Comparison of ENCODE assay signal across 8 cellular contexts in the genomic region with DNA sequence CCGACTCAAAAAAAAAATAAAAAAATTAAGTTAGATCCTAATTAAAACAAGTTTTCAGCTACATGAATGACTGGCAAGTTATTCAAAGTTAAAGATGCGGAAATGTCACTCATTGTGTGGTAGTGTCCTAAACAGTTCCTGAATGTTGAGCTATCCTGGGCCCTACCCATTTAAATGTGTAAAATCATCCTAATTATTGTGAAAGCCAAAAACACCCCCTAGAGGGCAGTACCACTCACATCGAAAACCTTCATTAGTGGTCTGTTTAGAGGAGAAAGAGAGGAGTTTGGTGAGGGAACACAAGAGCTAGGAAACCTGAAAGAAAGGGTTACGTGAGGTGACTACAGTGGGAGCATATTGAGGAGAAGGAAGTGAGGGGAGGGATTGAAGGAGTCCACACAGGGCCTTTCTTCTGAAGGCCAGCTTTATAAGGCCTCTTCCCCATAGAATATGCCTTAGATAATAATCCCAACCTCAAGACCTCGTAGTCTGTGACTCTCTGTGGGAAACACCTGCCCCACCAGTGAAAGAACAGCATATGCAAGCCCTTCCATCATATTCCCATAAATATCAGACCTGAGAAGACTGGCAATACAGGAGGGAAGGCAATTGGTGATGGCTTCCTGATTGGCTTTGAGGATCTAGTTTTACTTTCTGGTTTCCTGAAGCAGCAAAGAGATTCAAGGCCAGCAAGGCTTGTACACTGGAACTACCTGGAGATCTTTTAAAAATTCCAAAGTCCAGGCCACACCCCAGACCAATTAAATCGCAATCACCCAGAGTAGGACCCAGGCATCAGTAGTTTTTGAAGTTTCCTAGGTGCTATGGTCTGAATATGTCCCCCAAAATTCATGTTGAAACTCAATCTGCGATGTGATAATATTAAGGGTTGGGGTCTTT. TPM values are rescaled to one million over a fixed set of nuclear protein-coding genes. Genes with fewer than 3 reads are reported as not detected.
A peak's percentile ranks its signal among the peaks of the same experiment; 100 is the strongest.
DNase-seq lines count a peak whose midpoint lies in the region; ATAC-seq and TF ChIP-seq lines count a peak whose summit lies in the region.

No MANE protein-coding gene starts in this region.

- no peaks in the 10 kb centered on the region for H3K27me3 Mint-ChIP-seq in activated CD8-positive, alpha-beta memory T cell treated with anti-CD3 and anti-CD28 coated beads, Interleukin-2, amount 10 ng/mL, durations not matched to agents 7 days and 5 days

- H3K27me3 ChIP-seq in esophagus squamous epithelium (no peaks in the 10 kb centered on the region), osteoblast (ENCODE audit: insufficient read depth, low read length) (no peaks in the 10 kb centered on the region)

- peaks cover 30% of the 10 kb centered on the region for H3K4me1 Mint-ChIP-seq in activated CD8-positive, alpha-beta memory T cell treated with anti-CD3 and anti-CD28 coated beads, Interleukin-2, amount 10 ng/mL, durations not matched to agents 7 days and 5 days

- intact Hi-C loops in esophagus squamous epithelium (cut with DNase I): loop anchor here (10.0 kb wide), 1 partner anchor 71 kb away; a partner anchor contains a TSS

- no peaks in the 10 kb centered on the region for H3K9me3 ChIP-seq in esophagus squamous epithelium
- H3K9me3 ChIP-seq in osteoblast (ENCODE audit: low read depth, low read length): no peaks in the 10 kb centered on the region

- H3K36me3 ChIP-seq in esophagus squamous epithelium (no peaks in the 10 kb centered on the region), osteoblast (ENCODE audit: insufficient read depth, low read length) (no peaks in the 10 kb centered on the region)

- 68 to 70% methylated on average over 7 of the region's 7 CpGs for WGBS in esophagus squamous epithelium, 2 donors

- H4K20me1 ChIP-seq in osteoblast (ENCODE audit: insufficient read depth, low read length): no peaks in the 10 kb centered on the region

- TF ChIP-seq CTCF in HFF-Myc (IDR thresholded peaks at IDR 0.05; ENCODE audit: low read depth, low read length, missing control alignments): peak; percentile 58
- peak; percentile 71 for TF ChIP-seq CTCF in VCaP (conservative IDR thresholded peaks at IDR 0.05)
- peak in 5 of 6 experiments; percentile 45 to 57 (median 47) for TF ChIP-seq CTCF in esophagus squamous epithelium (IDR thresholded peaks at IDR 0.05)
- peak; percentile 68 for TF ChIP-seq CTCF in osteoblast (IDR thresholded peaks at IDR 0.05; ENCODE audit: extremely low read depth, low read depth, low read length)

- peaks cover 16% of the 10 kb centered on the region for H3K79me2 ChIP-seq in osteoblast (ENCODE audit: insufficient read depth, low read length)

- no peak overlapping the region for H3K4me3 Mint-ChIP-seq in activated CD8-positive, alpha-beta memory T cell treated with anti-CD3 and anti-CD28 coated beads, Interleukin-2, amount 10 ng/mL, durations not matched to agents 7 days and 5 days

- peak; percentile 60 for DNase-seq in activated CD8-positive, alpha-beta memory T cell treated with anti-CD3 and anti-CD28 coated beads, Interleukin-2, amount 10 ng/mL, durations not matched to agents 7 days and 5 days
- no peak for DNase-seq in activated CD8-positive, alpha-beta memory T cell treated with anti-CD3 and anti-CD28 coated beads for 24 hours
- DNase-seq in HFF-Myc (ENCODE audit: extremely low read depth, low read depth) (peak; percentile 38), NCI-H2107 treated with DMSO at 0.1 percent for 48 hours (lab: John Stamatoyannopoulos, UW; ENCODE audit: unreplicated experiment) (peak; percentile 91), esophagus squamous epithelium (lab: John Stamatoyannopoulos, UW) (no peak), osteoblast (ENCODE audit: insufficient read length, low spot score, missing footprints) (peak; percentile 82)

- no peak overlapping the region for H3K4me3 ChIP-seq in HFF-Myc (replicated peaks; ENCODE audit: low read depth, low read length)
- H3K4me3 ChIP-seq in esophagus squamous epithelium: no peak overlapping the region
- no peak overlapping the region for H3K4me3 ChIP-seq in osteoblast (ENCODE audit: insufficient read depth, low read length)

- CTCF ChIA-PET in activated CD8-positive, alpha-beta memory T cell treated with anti-CD3 and anti-CD28 coated beads, Interleukin-2, amount 10 ng/mL, durations not matched to agents 7 days and 5 days (lab: Charles Lee): interaction anchor here (0.6 to 4.4 kb wide), 35 partner anchors 9 to 252 kb away, joined by 3 to 48 read pairs (median 5); a partner anchor contains a TSS

- peaks cover 0 to 35% (median 10%) of the 10 kb centered on the region in 3 donors for H3K4me1 ChIP-seq in esophagus squamous epithelium
- peaks cover 8% of the 10 kb centered on the region for H3K4me1 ChIP-seq in osteoblast (ENCODE audit: insufficient read depth, low read length)

- H3K4me2 ChIP-seq in osteoblast (ENCODE audit: insufficient read depth, low read length): peak overlapping the region; percentile 4

- peak overlapping the region; percentile 78 for H3K27ac Mint-ChIP-seq in activated CD8-positive, alpha-beta memory T cell treated with anti-CD3 and anti-CD28 coated beads, Interleukin-2, amount 10 ng/mL, durations not matched to agents 7 days and 5 days

- peaks cover 6% of the 10 kb centered on the region for H3K36me3 Mint-ChIP-seq in activated CD8-positive, alpha-beta memory T cell treated with anti-CD3 and anti-CD28 coated beads, Interleukin-2, amount 10 ng/mL, durations not matched to agents 7 days and 5 days

- peak overlapping the region; percentile 88 for H2AFZ ChIP-seq in osteoblast (ENCODE audit: low read length)

- H3K9me3 Mint-ChIP-seq in activated CD8-positive, alpha-beta memory T cell treated with anti-CD3 and anti-CD28 coated beads, Interleukin-2, amount 10 ng/mL, durations not matched to agents 7 days and 5 days (ENCODE audit: low read depth): no peaks in the 10 kb centered on the region

- ATAC-seq in activated CD8-positive, alpha-beta memory T cell treated with anti-CD3 and anti-CD28 coated beads, Interleukin-2, amount 10 ng/mL, durations not matched to agents 7 days and 5 days: peak; percentile 37
- no peak for ATAC-seq in HG03025 (IDR thresholded peaks at IDR 0.05; ENCODE audit: low FRiP score, unreplicated experiment)

- H3K27ac ChIP-seq in VCaP (no peak overlapping the region), esophagus squamous epithelium (no peak overlapping the region), osteoblast (ENCODE audit: low read depth, low read length) (no peak overlapping the region)

- no peak for TF ChIP-seq POLR2A in esophagus squamous epithelium (IDR thresholded peaks at IDR 0.05)

RNA-seq across cellular contexts. Expression of a gene that starts 2.7 kb away (rescaled TPM):
- total RNA-seq in activated CD8-positive, alpha-beta memory T cell treated with anti-CD3 and anti-CD28 coated beads, Interleukin-2, amount 10 ng/mL, durations not matched to agents 7 days and 5 days: 10 to 100 TPM; 44.9 to 52.9 TPM
- total RNA-seq in esophagus squamous epithelium (10 to 100 TPM; 13.4 to 16.6 (median 14.7) TPM), osteoblast (25.6 and 33.3 TPM in 2 replicates)

RNA-seq across cellular contexts. Expression of a gene that starts 20.0 kb away (rescaled TPM):
- under 1 TPM; 0.44 to 0.59 TPM for total RNA-seq in activated CD8-positive, alpha-beta memory T cell treated with anti-CD3 and anti-CD28 coated beads, Interleukin-2, amount 10 ng/mL, durations not matched to agents 7 days and 5 days
- total RNA-seq in esophagus squamous epithelium (under 1 TPM in 1 of 4 donors, not detected in 3; 0.57 TPM), osteoblast (0.36 and 0.59 TPM in 2 replicates)

RNA-seq across cellular contexts. Expression of a gene that starts 38.6 kb away (rescaled TPM):
- 10 to 100 TPM; 42.8 to 53.0 TPM for total RNA-seq in activated CD8-positive, alpha-beta memory T cell treated with anti-CD3 and anti-CD28 coated beads, Interleukin-2, amount 10 ng/mL, durations not matched to agents 7 days and 5 days
- total RNA-seq in esophagus squamous epithelium (10 to 100 TPM; 22.3 to 41.6 (median 26.6) TPM), osteoblast (36.8 and 47.8 TPM in 2 replicates)

RNA-seq across cellular contexts. Expression of a gene that starts 39.1 kb away (rescaled TPM):
- total RNA-seq in activated CD8-positive, alpha-beta memory T cell treated with anti-CD3 and anti-CD28 coated beads, Interleukin-2, amount 10 ng/mL, durations not matched to agents 7 days and 5 days: 100 to 1,000 TPM; 112 to 179 TPM
- total RNA-seq in esophagus squamous epithelium (100 to 1,000 TPM in 3 of 4 donors, 10 to 100 TPM in 1; 75.7 to 132 (median 115) TPM), osteoblast (66.0 and 74.9 TPM in 2 replicates)

RNA-seq across cellular contexts. Expression of a gene that starts 45.3 kb away (rescaled TPM):
- total RNA-seq in activated CD8-positive, alpha-beta memory T cell treated with anti-CD3 and anti-CD28 coated beads, Interleukin-2, amount 10 ng/mL, durations not matched to agents 7 days and 5 days: 10 to 100 TPM; 30.9 to 31.7 TPM
- total RNA-seq in esophagus squamous epithelium: 10 to 100 TPM; 15.8 to 25.7 (median 19.1) TPM
- total RNA-seq in osteoblast: 41.0 and 46.3 TPM in 2 replicates

Comparison
In these comparisons a context has a peak if more than half of its experiments do, and no peak if none do; other contexts are left out.
1. DNase-seq: peak in activated CD8-positive, alpha-beta memory T cell treated with anti-CD3 and anti-CD28 coated beads, Interleukin-2, amount 10 ng/mL, durations not matched to agents 7 days and 5 days (single experiment), HFF-Myc (single experiment), NCI-H2107 treated with DMSO at 0.1 percent for 48 hours (single experiment) and osteoblast (single experiment); none in activated CD8-positive, alpha-beta memory T cell treated with anti-CD3 and anti-CD28 coated beads for 24 hours (single experiment) and esophagus squamous epithelium (single experiment).
2. Peak in every context shown above with its lines, with median percentiles within 50 percentile points of each other: CTCF ChIP-seq.